Comparison of ENCODE assay signal across 12 cellular contexts in the genomic region with DNA sequence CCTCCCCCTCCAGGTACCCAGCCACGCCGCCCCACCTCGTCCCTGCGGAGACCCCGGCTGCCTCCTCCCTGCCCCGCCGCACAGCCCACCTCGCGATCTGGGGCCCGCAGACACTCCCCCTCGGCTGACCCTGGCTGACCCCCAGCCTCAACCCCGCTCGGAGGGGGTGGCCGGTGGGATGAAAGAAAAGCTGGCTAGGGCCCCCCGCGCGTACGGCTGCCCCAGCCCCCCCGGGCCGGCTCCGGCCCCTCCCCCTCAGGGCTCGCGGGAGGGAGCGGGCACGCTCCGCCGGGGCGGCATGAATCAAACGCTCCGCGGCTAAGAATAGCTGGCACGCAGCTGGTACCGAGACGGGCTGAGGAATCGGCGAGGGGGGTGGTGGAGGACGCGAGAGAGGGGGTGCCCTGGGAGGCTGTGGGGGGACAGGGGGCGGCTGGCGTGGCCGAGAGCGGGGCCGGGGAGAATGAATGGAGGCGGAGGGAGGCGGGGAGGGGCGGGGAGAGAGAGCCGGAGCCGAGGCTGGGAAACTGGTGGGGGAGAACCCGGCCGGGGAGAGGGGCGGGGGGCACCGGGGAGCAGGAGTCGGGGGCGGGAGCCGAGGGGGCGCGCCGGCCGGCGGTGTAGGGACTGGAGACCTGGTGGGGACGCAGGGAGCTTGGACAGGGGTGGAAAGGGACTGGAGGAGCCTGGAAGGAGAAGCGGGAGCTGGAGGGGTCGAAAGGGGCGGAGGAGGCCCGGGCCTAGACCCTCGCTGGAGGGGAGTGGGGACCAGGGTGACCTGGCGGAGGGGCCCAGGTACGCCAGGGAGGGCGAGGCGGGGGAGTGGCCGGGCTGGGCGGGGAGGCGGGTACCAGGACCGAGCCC. TPM values are rescaled to one million over a fixed set of nuclear protein-coding genes. Genes with fewer than 3 reads are reported as not detected.
DNase-seq lines count a peak whose midpoint lies in the region; ATAC-seq, FAIRE-seq and TF ChIP-seq lines count a peak whose summit lies in the region.
"Had no signal": no experiment of that assay in that cellular context is flagged by ENCODE, and none has a peak within 500 bp of the region (broad histone marks: within the 10 kb centered on the region; RNA-seq: fewer than 3 reads in every experiment).

No MANE protein-coding gene starts in this region.

- no peak overlapping the region for H3K4me2 ChIP-seq in K562 (ENCODE audit: insufficient read depth, low read length)

- no peak overlapping the region for H3K27ac ChIP-seq in K562 (ENCODE audit: extremely low read depth, low read depth, low read length)

- FAIRE-seq in K562 (lab: Jason Lieb, UNC) (no peak), GM12892 (lab: Jason Lieb, UNC) (no peak)

- in situ Hi-C loops in K562 (cut with MboI) = no loop called here

- TF ChIP-seq POLR2A in K562 (conservative IDR thresholded peaks at IDR 0.05) (no peak), GM12892 (IDR thresholded peaks at IDR 0.05; ENCODE audit: low read depth, low read length) (no peak)

- CTCF ChIA-PET in K562 (lab: Yijun Ruan, JAX; ENCODE audit: low intra/inter-chr PET ratio) = no interaction called here

- H3K9me1 ChIP-seq in K562 (ENCODE audit: control insufficient read depth, insufficient read depth, low read length) = no peaks in the 10 kb centered on the region

- ATAC-seq in K562 (no peak), HG03521 (IDR thresholded peaks at IDR 0.05; ENCODE audit: unreplicated experiment) (no peak)

- TF ChIP-seq RAD21 in K562 (CRISPR knock-in tag; conservative IDR thresholded peaks at IDR 0.05 in 1 of 2, IDR thresholded peaks at IDR 0.05 in 1 of 2) = no peak

- no peak for TF ChIP-seq EP300 in K562 (IDR thresholded peaks at IDR 0.05; ENCODE audit: low read length)

- H3K4me3 ChIP-seq in K562 = peak overlapping the region; percentile 25; the same call in 1 of the 2 replicates

- H3K4me1 Mint-ChIP-seq in mesothelial cell of epicardium = peaks cover 28% of the 10 kb centered on the region

- no peaks in the 10 kb centered on the region for H3K36me3 Mint-ChIP-seq in mesothelial cell of epicardium

- H3K4me1 ChIP-seq in K562 (replicated peaks in 1 of 2; ENCODE audit: control insufficient read depth in 2 of 2, insufficient read depth in 2 of 2, low read length in 2 of 2) = peaks cover 3 to 54% of the 10 kb centered on the region in 2 experiments

- no peaks in the 10 kb centered on the region for H3K36me3 ChIP-seq in K562 (ENCODE audit: control insufficient read depth, insufficient read depth, low read length)

- peak overlapping the region in 1 of 2 experiments; percentile 58; a peak in 1 of 4 replicates for H3K9ac ChIP-seq in K562 (ENCODE audit: insufficient read depth in 1 of 2, low read depth in 2 of 2, low read length in 2 of 2)

- peaks cover 5% of the 10 kb centered on the region; the same call in 1 of the 2 replicates for H4K20me1 ChIP-seq in K562 (replicated peaks; ENCODE audit: control insufficient read depth, insufficient read depth, low read length)

- intact Hi-C loops in K562 (cut with micrococcal nuclease) = no loop called here

- H3K4me3 Mint-ChIP-seq in mesothelial cell of epicardium = peak overlapping the region; percentile 56

- no peaks in the 10 kb centered on the region for H3K9me3 ChIP-seq in K562 (replicated peaks; ENCODE audit: control insufficient read depth, insufficient read depth, low read depth, low read length)

- no peaks in the 10 kb centered on the region for H3K79me2 ChIP-seq in K562 (ENCODE audit: control insufficient read depth, insufficient read depth, low read length)

- H3K27ac Mint-ChIP-seq in mesothelial cell of epicardium = no peak overlapping the region

- H2AFZ ChIP-seq in K562 (ENCODE audit: low read depth, low read length) = no peak overlapping the region

- TF ChIP-seq CTCF in K562 (IDR thresholded peaks at IDR 0.05 in 2 of 3, conservative IDR thresholded peaks at IDR 0.05 in 1 of 3; ENCODE audit: insufficient read depth in 2 of 3, low read depth in 1 of 3, low read length in 3 of 3) (no peak), mesothelial cell of epicardium (IDR thresholded peaks at IDR 0.05; ENCODE audit: unreplicated experiment) (no peak)

- peak; percentile 28 for DNase-seq in stimulated activated CD8-positive, alpha-beta memory T cell treated with anti-CD3 and anti-CD28 coated beads, Interleukin-12 subunit alpha, Interleukin-12 subunit beta, amount 100 ng/mL, for 4 hours (ENCODE audit: low read depth)
- no peak for DNase-seq in stimulated activated CD8-positive, alpha-beta memory T cell treated with anti-CD3 and anti-CD28 coated beads, Interleukin-4, amount 100 ng/mL, for 48 hours
- peak in 2 of 4 experiments; percentile 60 to 61 for DNase-seq in K562 (ENCODE audit: extremely low read depth in 1 of 4, low spot score in 3 of 4)
- DNase-seq in mesothelial cell of epicardium (ENCODE audit: low spot score in 2 of 2, unreplicated experiment in 2 of 2) = no peak
- no peak for DNase-seq in GM12892 (ENCODE audit: insufficient read length)
- no peak for DNase-seq in activated gamma-delta T cell (lab: John Stamatoyannopoulos, UW)
- no peak for DNase-seq in activated CD4-positive, alpha-beta T cell treated with anti-CD3 and anti-CD28 coated beads, Interleukin-2, amount 50 U/mL, for 48 hours
- DNase-seq: DMS79, MV-4-11, T-helper 2 cell had no signal

- H3K27me3 Mint-ChIP-seq in mesothelial cell of epicardium (ENCODE audit: low read depth) = peaks cover 81% of the 10 kb centered on the region

- peaks cover 8 to 39% of the 10 kb centered on the region in 2 experiments; a peak in 4 of 5 replicates for H3K27me3 ChIP-seq in K562 (ENCODE audit: control insufficient read depth in 2 of 2, insufficient read depth in 2 of 2, low read length in 2 of 2)

- WGBS in K562 (ENCODE audit: insufficient coverage, low coverage, missing lambda C conversion rate) = 5% methylated on average over 14 of the region's 74 CpGs

- no peaks in the 10 kb centered on the region for H3K9me3 Mint-ChIP-seq in mesothelial cell of epicardium

- BruUV-seq in K562 (replicated peaks; lab: Mats Ljungman, UMichigan) = no TSS peak

- POLR2A ChIA-PET in K562 (lab: Yijun Ruan, JAX) = no interaction called here

RNA-seq across cellular contexts. Expression of a gene that starts 1.1 kb away (rescaled TPM):
- 1.1 and 2.3 TPM in 2 replicates for total RNA-seq in K562 (2011; cell fraction: chromatin; rRNA removed; ENCODE audit: low replicate concordance)
- 0.53 and 1.3 TPM in 2 replicates for total RNA-seq in K562 (2011; cell fraction: nucleolus; rRNA removed)
- total RNA-seq in K562 (2011; cell fraction: nucleoplasm; rRNA removed) = 1.8 and 2.4 TPM in 2 replicates
- total RNA-seq in K562 (2014; rRNA removed) (0.65 and 0.73 TPM in 2 replicates), K562 (2014; rRNA removed; fragmentation: Illumina TruSeq; extraction: Trizol) (0.29 and 0.55 TPM in 2 replicates), K562 (2015; rRNA removed; fragmentation: Illumina TruSeq; extraction: Trizol) (0.33 and 0.57 TPM in 2 replicates), K562 (2021) (1.3 and 1.8 TPM in 2 replicates), mesothelial cell of epicardium (11.9 to 14.0 TPM (median 13.5 TPM) in 3 replicates)
- polyA plus RNA-seq in K562 (2011; rRNA removed) (0.33 and 0.61 TPM in 2 replicates), K562 (2014; fragmentation: Illumina TruSeq; extraction: Trizol) (0.64 and 1.8 TPM in 2 replicates), K562 (2014; fragmentation: Nextera tagmentation; extraction: Ambion mirVana) (not detected), K562 (2014; rRNA removed) (0.52 and 1.6 TPM in 2 replicates)
- polyA plus RNA-seq in K562 (2011; cell fraction: cytosol; rRNA removed) = 0.66 and 2.6 TPM in 2 replicates
- polyA plus RNA-seq in K562 (2011; cell fraction: nucleus; rRNA removed) = 1.0 and 1.7 TPM in 2 replicates
- polyA plus RNA-seq in K562 (2012) = 0.69 and 1.3 TPM in 2 replicates
- 0.18 and 0.42 TPM in 2 replicates for polyA minus RNA-seq in K562 (2011; rRNA and poly(A)+ RNA removed)
- 0.86 and 1.2 TPM in 2 replicates for polyA minus RNA-seq in K562 (2011; cell fraction: cytosol; rRNA and poly(A)+ RNA removed)
- 0.56 and 1.3 TPM in 2 replicates for polyA minus RNA-seq in K562 (2011; cell fraction: nucleus; rRNA and poly(A)+ RNA removed)
- not detected for polyA plus RNA-seq in GM12892 (2012; ENCODE audit: missing spikeins)

RNA-seq across cellular contexts. Expression of a gene that starts 4.7 kb away (rescaled TPM):
- total RNA-seq in K562 (2011; cell fraction: chromatin; rRNA removed; ENCODE audit: low replicate concordance) = 0.69 and 6.7 TPM in 2 replicates
- total RNA-seq in K562 (2011; cell fraction: nucleolus; rRNA removed) = 14.3 and 15.2 TPM in 2 replicates
- 7.3 and 8.3 TPM in 2 replicates for total RNA-seq in K562 (2011; cell fraction: nucleoplasm; rRNA removed)
- total RNA-seq in K562 (2014; rRNA removed) (32.7 and 34.8 TPM in 2 replicates), K562 (2014; rRNA removed; fragmentation: Illumina TruSeq; extraction: Trizol) (2.5 and 2.7 TPM in 2 replicates), K562 (2015; rRNA removed; fragmentation: Illumina TruSeq; extraction: Trizol) (16.1 and 16.7 TPM in 2 replicates), K562 (2021) (31.3 and 31.4 TPM in 2 replicates), mesothelial cell of epicardium (33.0 to 34.4 TPM (median 33.6 TPM) in 3 replicates)
- polyA plus RNA-seq in K562 (2011; rRNA removed) (3.0 and 17.4 TPM in 2 replicates), K562 (2014; fragmentation: Illumina TruSeq; extraction: Trizol) (3.4 and 8.3 TPM in 2 replicates), K562 (2014; fragmentation: Nextera tagmentation; extraction: Ambion mirVana) (under 1 TPM; 0.39 to 0.46 TPM), K562 (2014; rRNA removed) (31.8 and 43.9 TPM in 2 replicates)
- 26.3 and 38.6 TPM in 2 replicates for polyA plus RNA-seq in K562 (2011; cell fraction: cytosol; rRNA removed)
- 42.7 and 43.1 TPM in 2 replicates for polyA plus RNA-seq in K562 (2011; cell fraction: nucleus; rRNA removed)
- 32.9 and 74.8 TPM in 2 replicates for polyA plus RNA-seq in K562 (2012)
- polyA minus RNA-seq in K562 (2011; rRNA and poly(A)+ RNA removed) = 0.49 and 1.0 TPM in 2 replicates
- 1.6 and 12.8 TPM in 2 replicates for polyA minus RNA-seq in K562 (2011; cell fraction: cytosol; rRNA and poly(A)+ RNA removed)
- polyA minus RNA-seq in K562 (2011; cell fraction: nucleus; rRNA and poly(A)+ RNA removed) = 5.9 and 7.9 TPM in 2 replicates
- not detected for polyA plus RNA-seq in GM12892 (2012; ENCODE audit: missing spikeins)

RNA-seq across cellular contexts. Expression of a gene that starts 51.8 kb away (rescaled TPM):
- total RNA-seq in K562 (2011; cell fraction: chromatin; rRNA removed; ENCODE audit: low replicate concordance) = not detected in 2 replicates
- not detected in 2 replicates for total RNA-seq in K562 (2011; cell fraction: nucleolus; rRNA removed)
- not detected in 2 replicates for total RNA-seq in K562 (2011; cell fraction: nucleoplasm; rRNA removed)
- total RNA-seq in K562 (2014; rRNA removed) = not detected in 2 replicates
- total RNA-seq in K562 (2014; rRNA removed; fragmentation: Illumina TruSeq; extraction: Trizol) = not detected in 2 replicates
- total RNA-seq in K562 (2015; rRNA removed; fragmentation: Illumina TruSeq; extraction: Trizol) = not detected in 2 replicates
- 0.18 TPM in 1 of 2 replicates, not detected in the other for total RNA-seq in K562 (2021)
- not detected in 2 replicates for polyA plus RNA-seq in K562 (2011; rRNA removed)
- not detected in 2 replicates for polyA plus RNA-seq in K562 (2011; cell fraction: cytosol; rRNA removed)
- polyA plus RNA-seq in K562 (2011; cell fraction: nucleus; rRNA removed) = not detected in 2 replicates
- polyA plus RNA-seq in K562 (2012) = 0.07 and 0.12 TPM in 2 replicates
- polyA plus RNA-seq in K562 (2014; fragmentation: Illumina TruSeq; extraction: Trizol) = not detected in 2 replicates
- not detected for polyA plus RNA-seq in K562 (2014; fragmentation: Nextera tagmentation; extraction: Ambion mirVana)
- not detected in 2 replicates for polyA plus RNA-seq in K562 (2014; rRNA removed)
- not detected in 2 replicates for polyA minus RNA-seq in K562 (2011; rRNA and poly(A)+ RNA removed)
- polyA minus RNA-seq in K562 (2011; cell fraction: cytosol; rRNA and poly(A)+ RNA removed) = not detected in 2 replicates
- not detected in 2 replicates for polyA minus RNA-seq in K562 (2011; cell fraction: nucleus; rRNA and poly(A)+ RNA removed)
- total RNA-seq in mesothelial cell of epicardium = not detected in 3 replicates
- not detected for polyA plus RNA-seq in GM12892 (2012; ENCODE audit: missing spikeins)
- total RNA-seq: mesenteric fat pad had no signal
